In genomic region chr12:32139064-32139421, GRCh38 we compare ENCODE assay signal across 7 cellular contexts.
A peak's percentile ranks its signal among the peaks of the same experiment; 100 is the strongest.
DNase-seq lines count a peak whose midpoint lies in the region; ATAC-seq and TF ChIP-seq lines count a peak whose summit lies in the region.

No MANE protein-coding gene starts in this region.

- no peak for TF ChIP-seq CTCF in KMS-11 (conservative IDR thresholded peaks at IDR 0.05; ENCODE audit: low read depth, low read length)

- DNase-seq in astrocyte of the hippocampus (ENCODE audit: low read depth, low spot score) = peak; percentile 67
- DNase-seq in NCI-H510A (lab: John Stamatoyannopoulos, UW) = no peak
- DNase-seq in NCI-H146 (lab: John Stamatoyannopoulos, UW) = no peak

- H3K27ac ChIP-seq in KMS-11 (peak overlapping the region; percentile 90), muscle layer of duodenum (ENCODE audit: low read length) (peak overlapping the region; percentile 62)

- H3K4me1 ChIP-seq in KMS-11 (ENCODE audit: low read depth, poor library complexity, severe bottlenecking) = peaks cover 77% of the 10 kb centered on the region
- peaks cover 3 to 14% of the 10 kb centered on the region in 2 donors for H3K4me1 ChIP-seq in muscle layer of duodenum (ENCODE audit: control insufficient read depth in 1 of 2, insufficient read depth in 2 of 2, low read length in 2 of 2)

- H3K36me3 ChIP-seq in KMS-11 (ENCODE audit: insufficient read depth) (no peaks in the 10 kb centered on the region), muscle layer of duodenum (ENCODE audit: control insufficient read depth in 1 of 2, insufficient read depth in 2 of 2, low read length in 2 of 2) (no peaks in the 10 kb centered on the region)

- ATAC-seq in GM18505 (IDR thresholded peaks at IDR 0.05; ENCODE audit: unreplicated experiment) (peak; percentile 80), GM21576 (IDR thresholded peaks at IDR 0.05; ENCODE audit: unreplicated experiment) (peak; percentile 85)

- H3K4me3 ChIP-seq in KMS-11 (IDR thresholded peaks at IDR 0.05; ENCODE audit: insufficient read depth, low read depth, low read length) (no peak overlapping the region), muscle layer of duodenum (ENCODE audit: low read depth in 1 of 2, low read length in 2 of 2) (peak overlapping the region; percentile 36 to 49)

- H2AFZ ChIP-seq in KMS-11 (ENCODE audit: low read depth) = peak overlapping the region; percentile 55

- H3K27me3 ChIP-seq in KMS-11 (ENCODE audit: insufficient read depth, low read depth) (no peaks in the 10 kb centered on the region), muscle layer of duodenum (ENCODE audit: low read depth, low read length) (no peaks in the 10 kb centered on the region)

- peak; percentile 62 for TF ChIP-seq POLR2A in GM18505 (IDR thresholded peaks at IDR 0.05; ENCODE audit: borderline replicate concordance, extremely low read depth, insufficient read depth, insufficient read length)

- H4K20me1 ChIP-seq in KMS-11 (ENCODE audit: insufficient read depth) = no peaks in the 10 kb centered on the region

- H3K4me2 ChIP-seq in KMS-11 = peak overlapping the region; percentile 84

- H3K9me3 ChIP-seq in muscle layer of duodenum (ENCODE audit: control insufficient read depth in 1 of 2, low read length in 2 of 2) = no peaks in the 10 kb centered on the region

- H3K9ac ChIP-seq in KMS-11 = peak overlapping the region; percentile 69

- H3K79me2 ChIP-seq in KMS-11 (ENCODE audit: insufficient read depth, low read depth) = peaks cover 25% of the 10 kb centered on the region; the same call in 1 of the 2 replicates
